1 cellular context compared by ENCODE assay signal in genomic region chr4:184807797-184808718, GRCh38.
TF ChIP-seq lines count a peak whose summit lies in the region.

No MANE protein-coding gene starts in this region.

TF ChIP-seq in HepG2, 621 proteins besides CTCF, POLR2A, EP300 and RAD21 (continued from another document and continues in another):
- TF ChIP-seq ZXDC (CRISPR knock-in tag; IDR thresholded peaks at IDR 0.05) (no peak), ZNF160 (CRISPR knock-in tag; IDR thresholded peaks at IDR 0.05) (no peak), ZUFSP (CRISPR knock-in tag; IDR thresholded peaks at IDR 0.05; ENCODE audit: borderline replicate concordance) (no peak), CREBL2 (CRISPR knock-in tag; IDR thresholded peaks at IDR 0.05; ENCODE audit: borderline replicate concordance) (no peak), ZNF263 (CRISPR knock-in tag; IDR thresholded peaks at IDR 0.05) (no peak), SALL2 (CRISPR knock-in tag; IDR thresholded peaks at IDR 0.05) (peak; percentile 26; the same call in 1 of the 2 replicates), ZNF777 (CRISPR knock-in tag; IDR thresholded peaks at IDR 0.05) (no peak), ELF1 (CRISPR knock-in tag; IDR thresholded peaks at IDR 0.05) (no peak), ZNF484 (CRISPR knock-in tag; IDR thresholded peaks at IDR 0.05; ENCODE audit: borderline replicate concordance, low read depth) (no peak), ZC3H13 (CRISPR knock-in tag; IDR thresholded peaks at IDR 0.05) (no peak), ZNF558 (CRISPR knock-in tag; IDR thresholded peaks at IDR 0.05; ENCODE audit: borderline replicate concordance) (no peak), ZBTB42 (CRISPR knock-in tag; IDR thresholded peaks at IDR 0.05) (no peak), BRD4 (CRISPR knock-in tag; IDR thresholded peaks at IDR 0.05) (no peak), PTBP1 (IDR thresholded peaks at IDR 0.05; ENCODE audit: low read depth, low read length, poor library complexity, severe bottlenecking) (no peak), CEBPB (IDR thresholded peaks at IDR 0.05; ENCODE audit: borderline replicate concordance, low read depth, low read length) (0 out of 2 replicates have a peak, but pooled peaks have one; percentile 25), KLF6 (CRISPR knock-in tag; IDR thresholded peaks at IDR 0.05) (no peak), ZFP91 (CRISPR knock-in tag; IDR thresholded peaks at IDR 0.05; ENCODE audit: borderline replicate concordance) (no peak), ZNF772 (CRISPR knock-in tag; IDR thresholded peaks at IDR 0.05) (no peak), ZBTB10 (CRISPR knock-in tag; IDR thresholded peaks at IDR 0.05; ENCODE audit: borderline replicate concordance) (no peak), PHF8 (CRISPR knock-in tag; IDR thresholded peaks at IDR 0.05) (no peak), LBX2 (CRISPR knock-in tag; IDR thresholded peaks at IDR 0.05; ENCODE audit: borderline replicate concordance) (no peak), YY1 (IDR thresholded peaks at IDR 0.05; ENCODE audit: insufficient read depth, insufficient replicate concordance, low read depth, low read length) (no peak), ZNF607 (CRISPR knock-in tag; IDR thresholded peaks at IDR 0.05; ENCODE audit: borderline replicate concordance) (no peak), SMC3 (IDR thresholded peaks at IDR 0.05; ENCODE audit: low read length) (0 out of 2 replicates have a peak, but pooled peaks have one; percentile 20), HOXA9 (CRISPR knock-in tag; IDR thresholded peaks at IDR 0.05; ENCODE audit: borderline replicate concordance) (no peak), HNF4G (IDR thresholded peaks at IDR 0.05; ENCODE audit: borderline replicate concordance, low read depth, low read length) (no peak), HNF4G (CRISPR knock-in tag; IDR thresholded peaks at IDR 0.05; ENCODE audit: borderline replicate concordance, low read depth) (no peak), ZNF720 (CRISPR knock-in tag; IDR thresholded peaks at IDR 0.05) (no peak), DRAP1 (CRISPR knock-in tag; IDR thresholded peaks at IDR 0.05) (no peak), FOSL2 (CRISPR knock-in tag; IDR thresholded peaks at IDR 0.05) (peak; percentile 97), ZNF337 (CRISPR knock-in tag; IDR thresholded peaks at IDR 0.05; ENCODE audit: borderline replicate concordance, low read depth) (no peak), ZNF737 (CRISPR knock-in tag; IDR thresholded peaks at IDR 0.05; ENCODE audit: borderline replicate concordance) (no peak), NFE2L2 (IDR thresholded peaks at IDR 0.05; ENCODE audit: low read length) (no peak), STAT5B (CRISPR knock-in tag; IDR thresholded peaks at IDR 0.05) (no peak), NCOA1 (CRISPR knock-in tag; IDR thresholded peaks at IDR 0.05) (no peak), MTF1 (CRISPR knock-in tag; IDR thresholded peaks at IDR 0.05) (no peak), ZNF562 (CRISPR knock-in tag; IDR thresholded peaks at IDR 0.05; ENCODE audit: borderline replicate concordance) (no peak), CHD2 (IDR thresholded peaks at IDR 0.05; ENCODE audit: low read depth, low read length) (no peak), HMG20B (CRISPR knock-in tag; conservative IDR thresholded peaks at IDR 0.05) (no peak), ZNF563 (CRISPR knock-in tag; IDR thresholded peaks at IDR 0.05) (no peak), ZNF619 (CRISPR knock-in tag; IDR thresholded peaks at IDR 0.05) (no peak), HOXA5 (CRISPR knock-in tag; IDR thresholded peaks at IDR 0.05) (no peak), ZNF746 (CRISPR knock-in tag; IDR thresholded peaks at IDR 0.05) (no peak), RARG (CRISPR knock-in tag; IDR thresholded peaks at IDR 0.05; ENCODE audit: low read depth) (no peak), KLF15 (CRISPR knock-in tag; IDR thresholded peaks at IDR 0.05; ENCODE audit: borderline replicate concordance) (no peak), BHLHE40 (IDR thresholded peaks at IDR 0.05; ENCODE audit: low read length) (peak; percentile 76), TIGD3 (CRISPR knock-in tag; IDR thresholded peaks at IDR 0.05; ENCODE audit: borderline replicate concordance) (no peak), ZNF546 (CRISPR knock-in tag; conservative IDR thresholded peaks at IDR 0.05) (no peak), THRA (CRISPR knock-in tag; IDR thresholded peaks at IDR 0.05; ENCODE audit: borderline replicate concordance) (0 out of 2 replicates have a peak, but pooled peaks have one; percentile 21), ONECUT2 (CRISPR knock-in tag; IDR thresholded peaks at IDR 0.05) (peak; percentile 28; the same call in 1 of the 2 replicates), FOXC1 (CRISPR knock-in tag; IDR thresholded peaks at IDR 0.05; ENCODE audit: borderline replicate concordance) (no peak), TBX2 (CRISPR knock-in tag; IDR thresholded peaks at IDR 0.05; ENCODE audit: borderline replicate concordance) (no peak; the same call in 1 of the 2 replicates), ZNF747 (CRISPR knock-in tag; IDR thresholded peaks at IDR 0.05; ENCODE audit: borderline replicate concordance) (no peak), DZIP1 (CRISPR knock-in tag; IDR thresholded peaks at IDR 0.05) (no peak), RBM22 (optimal IDR thresholded peaks at IDR 0.05; ENCODE audit: low read length) (no peak), ZNF557 (CRISPR knock-in tag; IDR thresholded peaks at IDR 0.05) (no peak)
